ENCODE assay signal across 24 cellular contexts in genomic region chr3:65650247-65650646, GRCh38.
DNase-seq lines count a peak whose midpoint lies in the region; ATAC-seq, FAIRE-seq and TF ChIP-seq lines count a peak whose summit lies in the region.
"Had no signal": no experiment of that assay in that cellular context is flagged by ENCODE, and none has a peak within 500 bp of the region (broad histone marks: within the 10 kb centered on the region; RNA-seq: fewer than 3 reads in every experiment).

No MANE protein-coding gene starts in this region.

- no peak overlapping the region for H3K18ac ChIP-seq in H1 (ENCODE audit: extremely low read depth, low read length)

- TF ChIP-seq RAD21 in H1 (IDR thresholded peaks at IDR 0.05 in 1 of 2, conservative IDR thresholded peaks at IDR 0.05 in 1 of 2; ENCODE audit: low read depth in 2 of 2, low read length in 2 of 2): no peak

- H3K27me3 Mint-ChIP-seq in WTC11 (ENCODE audit: low read depth): no peaks in the 10 kb centered on the region
- H3K27me3 Mint-ChIP-seq in astrocyte (ENCODE audit: low read depth, unreplicated experiment): no peaks in the 10 kb centered on the region
- H3K27me3 Mint-ChIP-seq: CD4-positive, alpha-beta memory T cell; CD4-positive, CD25-positive, alpha-beta regulatory T cell; CD8-positive, alpha-beta memory T cell had no signal

- no peak overlapping the region for H2BK15ac ChIP-seq in H1 (ENCODE audit: low read length)

- H3K9me3 Mint-ChIP-seq in WTC11 (peaks cover 19% of the 10 kb centered on the region), astrocyte (ENCODE audit: unreplicated experiment) (peaks cover 22% of the 10 kb centered on the region)

- no peak for TF ChIP-seq CTCF in WTC11 (IDR thresholded peaks at IDR 0.05)
- TF ChIP-seq CTCF in astrocyte (IDR thresholded peaks at IDR 0.05; ENCODE audit: insufficient read depth, low read depth, low read length): no peak
- no peak for TF ChIP-seq CTCF in H1 (IDR thresholded peaks at IDR 0.05; ENCODE audit: control extremely low read depth in 1 of 3, insufficient read depth in 1 of 3, low read depth in 1 of 3, low read length in 3 of 3)

- no peak overlapping the region for H2AK5ac ChIP-seq in H1 (ENCODE audit: low read depth, low read length)

- POLR2A ChIA-PET in WTC11 (lab: Charles Lee) (no interaction called here), H1 (lab: Charles Lee; ENCODE audit: partially characterized antibody) (no interaction called here)

- H3K4me3 ChIP-seq in astrocyte (ENCODE audit: insufficient read depth, low read depth, low read length) (no peak overlapping the region), H1 (ENCODE audit: extremely low read depth in 1 of 4, insufficient read depth in 2 of 4, low read depth in 3 of 4, low read length in 4 of 4) (no peak overlapping the region)
- H3K4me3 ChIP-seq: BLaER1 had no signal

- H3K4me2 ChIP-seq in astrocyte (ENCODE audit: low read length) (no peak overlapping the region), H1 (ENCODE audit: insufficient read depth in 1 of 2, low read depth in 2 of 2, low read length in 2 of 2) (no peak overlapping the region)
- H3K4me2 ChIP-seq: BLaER1 had no signal

- WGBS in H1 (ENCODE audit: extremely low coverage in 1 of 2, insufficient coverage in 1 of 2, insufficient read length in 1 of 2, insufficient replicate concordance in 2 of 2, low coverage in 1 of 2, low lambda C conversion rate in 2 of 2, missing lambda C conversion rate in 1 of 2), 2 experiments: 92% methylated on average over 2 of the region's 2 CpGs; no CpG with 5 or more reads in 1 of the 2 experiments

- no peak overlapping the region for H2BK5ac ChIP-seq in H1 (ENCODE audit: low read depth, low read length)

- H3K27me3 ChIP-seq in astrocyte (ENCODE audit: insufficient read depth, low read length) (no peaks in the 10 kb centered on the region), H1 (replicated peaks in 1 of 4; ENCODE audit: control insufficient read depth in 3 of 4, extremely low read depth in 1 of 4, insufficient read depth in 3 of 4, low read length in 3 of 4) (no peaks in the 10 kb centered on the region)
- H3K27me3 ChIP-seq: BE2C, BLaER1 had no signal

- no peak for FAIRE-seq in astrocyte (lab: Jason Lieb, UNC)
- no peak for FAIRE-seq in H1 (lab: Jason Lieb, UNC)
- FAIRE-seq: A204.1, GM12891 had no signal

- H4K8ac ChIP-seq in H1 (ENCODE audit: extremely low read depth, insufficient read depth, low read length): no peak overlapping the region

- no peak overlapping the region for H3K4ac ChIP-seq in H1 (replicated peaks; ENCODE audit: insufficient read length, low read depth, low read length)

- TF ChIP-seq POLR2A in H1 (IDR thresholded peaks at IDR 0.05; ENCODE audit: control extremely low read depth in 1 of 2, low read depth in 2 of 2, low read length in 2 of 2): no peak

- no peak overlapping the region for H4K91ac ChIP-seq in H1 (replicated peaks; ENCODE audit: insufficient read length, low read length)

- no peak overlapping the region for H2BK20ac ChIP-seq in H1 (ENCODE audit: low read length)

- H3K4me1 ChIP-seq in astrocyte (ENCODE audit: insufficient read depth, low read length): no peaks in the 10 kb centered on the region
- H3K4me1 ChIP-seq in H1 (replicated peaks in 1 of 4; ENCODE audit: control insufficient read depth in 3 of 4, insufficient read depth in 4 of 4, low read length in 3 of 4): peaks cover 0 to 5% (median 0%) of the 10 kb centered on the region in 4 experiments; a peak in 1 of 7 replicates
- H3K4me1 ChIP-seq: BE2C had no signal

- H3K36me3 ChIP-seq in astrocyte (ENCODE audit: insufficient read depth, low read length) (no peaks in the 10 kb centered on the region), H1 (ENCODE audit: control insufficient read depth in 2 of 4, insufficient read depth in 4 of 4, low read length in 3 of 4) (no peaks in the 10 kb centered on the region)
- H3K36me3 ChIP-seq: BE2C had no signal

- peaks cover 12% of the 10 kb centered on the region for H3K36me3 Mint-ChIP-seq in WTC11
- H3K36me3 Mint-ChIP-seq in astrocyte (ENCODE audit: low read depth, unreplicated experiment): peaks cover 3% of the 10 kb centered on the region
- H3K36me3 Mint-ChIP-seq: CD14-positive monocyte; CD4-positive, alpha-beta memory T cell; CD4-positive, CD25-positive, alpha-beta regulatory T cell; CD8-positive, alpha-beta memory T cell had no signal

- no peak overlapping the region for H2AFZ ChIP-seq in astrocyte (ENCODE audit: low read depth, low read length)
- H2AFZ ChIP-seq in H1 (ENCODE audit: low read length): no peak overlapping the region

- CTCF ChIA-PET in WTC11 (lab: Charles Lee): no interaction called here
- CTCF ChIA-PET in H1 (lab: Charles Lee; ENCODE audit: partially characterized antibody): no interaction called here

- no peaks in the 10 kb centered on the region for H3K23me2 ChIP-seq in H1 (ENCODE audit: low read depth, low read length)

- H3K56ac ChIP-seq in H1 (replicated peaks; ENCODE audit: insufficient read length, low read depth, low read length): no peak overlapping the region

- H3K79me2 ChIP-seq in astrocyte (ENCODE audit: insufficient read depth, low read length) (no peaks in the 10 kb centered on the region), H1 (ENCODE audit: control insufficient read depth in 1 of 2, insufficient read depth in 2 of 2, low read length in 2 of 2) (peaks cover 0 to 11% of the 10 kb centered on the region in 2 experiments; a peak in 2 of 4 replicates)

- no peak for TF ChIP-seq EP300 in H1 (IDR thresholded peaks at IDR 0.05; ENCODE audit: borderline replicate concordance in 1 of 2, low read depth in 2 of 2, low read length in 2 of 2)

- H2BK120ac ChIP-seq in H1 (replicated peaks; ENCODE audit: low read depth, low read length): no peak overlapping the region

- H3K4me1 Mint-ChIP-seq in WTC11 (peaks cover 6% of the 10 kb centered on the region), astrocyte (ENCODE audit: low read depth, unreplicated experiment) (peaks cover 8% of the 10 kb centered on the region)
- H3K4me1 Mint-ChIP-seq: CD14-positive monocyte; CD4-positive, alpha-beta memory T cell; CD4-positive, CD25-positive, alpha-beta regulatory T cell; CD8-positive, alpha-beta memory T cell had no signal

- H3K4me3 Mint-ChIP-seq in WTC11: no peak overlapping the region
- no peak overlapping the region for H3K4me3 Mint-ChIP-seq in astrocyte (ENCODE audit: unreplicated experiment)
- H3K4me3 Mint-ChIP-seq: CD14-positive monocyte; CD4-positive, alpha-beta memory T cell; CD4-positive, CD25-positive, alpha-beta regulatory T cell; CD8-positive, alpha-beta memory T cell had no signal

- H2BK12ac ChIP-seq in H1 (ENCODE audit: low read depth, low read length): no peak overlapping the region

- no peaks in the 10 kb centered on the region for H3K79me1 ChIP-seq in H1 (ENCODE audit: low read depth, low read length)

- H3K23ac ChIP-seq in H1 (ENCODE audit: insufficient read length): no peak overlapping the region

- H3K9me3 ChIP-seq in astrocyte (ENCODE audit: insufficient read depth, low read depth, low read length): no peaks in the 10 kb centered on the region
- H3K9me3 ChIP-seq in H1 (ENCODE audit: insufficient read depth in 2 of 2, low read depth in 1 of 2, low read length in 1 of 2): peaks cover 0 to 8% of the 10 kb centered on the region in 2 experiments; a peak in 2 of 4 replicates

- H3K14ac ChIP-seq in H1 (ENCODE audit: insufficient read length): no peak overlapping the region

- H3K9ac ChIP-seq in astrocyte (ENCODE audit: low read length) (no peak overlapping the region), H1 (replicated peaks in 1 of 4; ENCODE audit: extremely low read depth in 1 of 4, low read depth in 3 of 4, low read length in 3 of 4) (no peak overlapping the region)
- H3K9ac ChIP-seq: BLaER1 had no signal

- H4K20me1 ChIP-seq in astrocyte (ENCODE audit: insufficient read depth, low read length): peaks cover 10% of the 10 kb centered on the region
- no peaks in the 10 kb centered on the region for H4K20me1 ChIP-seq in H1 (replicated peaks in 1 of 2; ENCODE audit: control insufficient read depth in 1 of 2, insufficient read depth in 2 of 2, low read length in 2 of 2)
- H4K20me1 ChIP-seq: BLaER1 had no signal

- no peak overlapping the region for H4K5ac ChIP-seq in H1 (ENCODE audit: insufficient read length, low read depth, low read length)

- no peak for ATAC-seq in WTC11
- no peak for ATAC-seq in HG03095 (IDR thresholded peaks at IDR 0.05; ENCODE audit: unreplicated experiment)

- no peak overlapping the region for H3K27ac ChIP-seq in astrocyte (ENCODE audit: low read depth, low read length)
- H3K27ac ChIP-seq in H1 (ENCODE audit: low read depth, low read length): no peak overlapping the region
- H3K27ac ChIP-seq: BLaER1 had no signal

- H3K27ac Mint-ChIP-seq in WTC11: no peak overlapping the region
- peak overlapping the region; percentile 5 for H3K27ac Mint-ChIP-seq in astrocyte (ENCODE audit: unreplicated experiment)
- H3K27ac Mint-ChIP-seq: CD14-positive monocyte; CD4-positive, alpha-beta memory T cell; CD4-positive, CD25-positive, alpha-beta regulatory T cell; CD8-positive, alpha-beta memory T cell had no signal

- no peak for DNase-seq in WTC11 (ENCODE audit: low spot score)
- no peak for DNase-seq in astrocyte (ENCODE audit: low read depth)
- no peak for DNase-seq in H1 (ENCODE audit: low read depth in 1 of 2, low spot score in 2 of 2)
- no peak for DNase-seq in HuH-7 (ENCODE audit: low spot score)
- no peak for DNase-seq in NCI-H1092 (lab: John Stamatoyannopoulos, UW)
- DNase-seq: 8988T; ACHN; BE2C; C1 segment of cervical spinal cord; CD4-positive, alpha-beta memory T cell; CD4-positive, CD25-positive, alpha-beta regulatory T cell; CD8-positive, alpha-beta memory T cell; COR-L47; DMS 273 treated with DMSO at 0.1 percent for 48 hours; DMS153; DMS53; DMS79; DND-41; GDM1 had no signal

TF ChIP-seq in WTC11, 78 proteins besides CTCF, POLR2A, EP300 and RAD21:
- TF ChIP-seq ATF1 (CRISPR knock-in tag; IDR thresholded peaks at IDR 0.05) (no peak), GTF2I (CRISPR knock-in tag; conservative IDR thresholded peaks at IDR 0.05) (0 out of 2 replicates have a peak, but pooled peaks have one; percentile 7)

TF ChIP-seq in H1, 55 proteins besides CTCF, POLR2A, EP300 and RAD21:
- TF ChIP-seq KDM1A (IDR thresholded peaks at IDR 0.05; ENCODE audit: borderline replicate concordance, low read length): peak; percentile 73
- no peak for TF ChIP-seq E2F6 (IDR thresholded peaks at IDR 0.05)
